9 cellular contexts compared by ENCODE assay signal in genomic region chr2:86807462-86808275, GRCh38. TPM values are rescaled to one million over a fixed set of nuclear protein-coding genes. Genes with fewer than 3 reads are reported as not detected.
DNase-seq lines count a peak whose midpoint lies in the region; ATAC-seq and TF ChIP-seq lines count a peak whose summit lies in the region.
"Had no signal": no experiment of that assay in that cellular context is flagged by ENCODE, and none has a peak within 500 bp of the region (broad histone marks: within the 10 kb centered on the region; RNA-seq: fewer than 3 reads in every experiment).

No MANE protein-coding gene starts in this region.

- 1% methylated on average over 52 of the region's 52 CpGs for WGBS in lower leg skin, 2 donors
- WGBS in stomach, 5 donors = 0 to 4% (median 1%) methylated on average over 44 to 52 of the region's 52 CpGs

- peaks cover 19 to 30% (median 27%) of the 10 kb centered on the region in 4 donors for H3K4me1 ChIP-seq in stomach

- no peak for TF ChIP-seq EP300 in stomach (IDR thresholded peaks at IDR 0.05)

- intact Hi-C loops in lower leg skin (cut with DNase I; ENCODE audit: low total_unique reads) = no loop called here
- intact Hi-C loops in stomach (cut with DNase I; ENCODE audit: low total_unique reads) = no loop called here

- peaks cover 5 to 54% (median 21%) of the 10 kb centered on the region in 3 donors for H3K27me3 ChIP-seq in stomach

- peak overlapping the region in 4 of 5 donors; percentile 11 to 64 (median 47) for H3K27ac ChIP-seq in stomach

- DNase-seq in activated T-cell treated with anti-CD3 and anti-CD28 coated beads for 48 hours (ENCODE audit: low read depth) = peak; percentile 64
- no peak for DNase-seq in activated T-cell treated with anti-CD3 and anti-CD28 coated beads for 4 hours
- DNase-seq in Jurkat, Clone E6-1 (ENCODE audit: low read depth, low spot score) = peak; percentile 69
- peak; percentile 94 for DNase-seq in SW480 (ENCODE audit: low spot score)
- peak; percentile 37 for DNase-seq in dermis blood vessel endothelial cell
- DNase-seq in lower leg skin (ENCODE audit: low spot score in 2 of 2) = peak; percentile 48 to 90
- peak; percentile 38 for DNase-seq in stomach

- H3K9me3 ChIP-seq in stomach = no peaks in the 10 kb centered on the region

- TF ChIP-seq CTCF in lower leg skin (IDR thresholded peaks at IDR 0.05) = no peak
- TF ChIP-seq CTCF in stomach (IDR thresholded peaks at IDR 0.05) = peak in 1 of 7 experiments; percentile 0

- ATAC-seq in HG02981 (IDR thresholded peaks at IDR 0.05; ENCODE audit: unreplicated experiment) = no peak

- peak overlapping the region; percentile 68 for H3K4me3 ChIP-seq in Jurkat, Clone E6-1 (ENCODE audit: low read length)
- H3K4me3 ChIP-seq in lower leg skin (ENCODE audit: low read depth, poor library complexity, severe bottlenecking) (peak overlapping the region; percentile 28), stomach (peak overlapping the region; percentile 43 to 60 (median 52))

- H3K36me3 ChIP-seq in stomach = no peaks in the 10 kb centered on the region

- TF ChIP-seq POLR2A in lower leg skin (IDR thresholded peaks at IDR 0.05) (no peak), stomach (IDR thresholded peaks at IDR 0.05) (no peak)

RNA-seq across cellular contexts. Expression of gene CD8A, which starts 17.0 kb away (rescaled TPM):
- 0.85 TPM for polyA plus RNA-seq in Jurkat, Clone E6-1 (2012; ENCODE audit: insufficient read depth, insufficient read length)
- total RNA-seq in dermis blood vessel endothelial cell (0.05 TPM in 1 of 2 replicates, not detected in the other), lower leg skin (1 to 10 TPM in 1 of 4 donors, under 1 TPM in 3; 0.49 to 1.9 (median 0.87) TPM), stomach (10 to 100 TPM in 1 of 5 donors, 1 to 10 TPM in 2, not detected in 2; 1.3 to 24.9 (median 6.2) TPM)
- polyA plus RNA-seq in stomach = 10 to 100 TPM in 1 of 3 donors, 1 to 10 TPM in 2; 1.2 to 13.1 (median 1.3) TPM
- total RNA-seq: pulmonary artery endothelial cell had no signal

RNA-seq across cellular contexts. Expression of gene CD8B, which starts 54.0 kb away (rescaled TPM):
- polyA plus RNA-seq in Jurkat, Clone E6-1 (2012; ENCODE audit: insufficient read depth, insufficient read length) = 3.5 TPM
- not detected in 2 replicates for total RNA-seq in dermis blood vessel endothelial cell
- 1 to 10 TPM in 2 of 4 donors, under 1 TPM in 1, not detected in 1; 0.76 to 2.4 (median 1.2) TPM for total RNA-seq in lower leg skin
- 10 to 100 TPM in 1 of 5 donors, 1 to 10 TPM in 2, not detected in 2; 2.2 to 14.0 (median 3.3) TPM for total RNA-seq in stomach
- polyA plus RNA-seq in stomach = 1 to 10 TPM in 1 of 3 donors, under 1 TPM in 2; 0.68 to 9.3 (median 0.78) TPM
- total RNA-seq: pulmonary artery endothelial cell had no signal
